11 cellular contexts compared by ENCODE assay signal in genomic region chr17:49358638-49359247, GRCh38. TPM values are rescaled to one million over a fixed set of nuclear protein-coding genes. Genes with fewer than 3 reads are reported as not detected.
DNase-seq lines count a peak whose midpoint lies in the region; ATAC-seq lines count a peak whose summit lies in the region.
"Had no signal": no experiment of that assay in that cellular context is flagged by ENCODE, and none has a peak within 500 bp of the region (broad histone marks: within the 10 kb centered on the region; RNA-seq: fewer than 3 reads in every experiment).

No MANE protein-coding gene starts in this region.

- H3K27ac ChIP-seq in CD4-positive, alpha-beta memory T cell (ENCODE audit: low read depth, low read length) = peak overlapping the region; percentile 66
- peak overlapping the region; percentile 89 for H3K27ac ChIP-seq in muscle layer of colon (ENCODE audit: low read depth, low read length)

- H3K36me3 Mint-ChIP-seq in CD4-positive, alpha-beta memory T cell = peaks cover 0 to 10% of the 10 kb centered on the region in 2 donors
- peaks cover 3% of the 10 kb centered on the region for H3K36me3 Mint-ChIP-seq in activated CD4-positive, alpha-beta memory T cell treated with anti-CD3 and anti-CD28 coated beads for 36 hours

- H3K36me3 ChIP-seq in CD4-positive, alpha-beta memory T cell (ENCODE audit: insufficient read depth, low read length) = no peaks in the 10 kb centered on the region
- H3K36me3 ChIP-seq in muscle layer of colon (ENCODE audit: insufficient read depth, low read length) = no peaks in the 10 kb centered on the region

- peak in 4 of 5 donors; percentile 25 to 37 (median 30) for DNase-seq in CD4-positive, alpha-beta memory T cell
- DNase-seq in activated CD4-positive, alpha-beta memory T cell treated with anti-CD3 and anti-CD28 coated beads for 36 hours = peak; percentile 39
- DNase-seq in NCI-H1694 (lab: John Stamatoyannopoulos, UW) = no peak
- DNase-seq in NCI-H774 (lab: John Stamatoyannopoulos, UW) = no peak
- DNase-seq: H7, NCI-H1092, T1000 had no signal

- no peaks in the 10 kb centered on the region for H3K27me3 Mint-ChIP-seq in CD4-positive, alpha-beta memory T cell
- no peaks in the 10 kb centered on the region for H3K27me3 Mint-ChIP-seq in activated CD4-positive, alpha-beta memory T cell treated with anti-CD3 and anti-CD28 coated beads for 36 hours

- peak overlapping the region; percentile 45 for H3K9ac ChIP-seq in muscle layer of colon (ENCODE audit: low read length)

- no peaks in the 10 kb centered on the region for H3K9me3 ChIP-seq in CD4-positive, alpha-beta memory T cell (ENCODE audit: control insufficient read depth in 1 of 2, low read length in 2 of 2)
- no peaks in the 10 kb centered on the region for H3K9me3 ChIP-seq in muscle layer of colon (ENCODE audit: low read length)

- ATAC-seq in GM21723 (IDR thresholded peaks at IDR 0.05; ENCODE audit: unreplicated experiment) (peak; percentile 32), GM21423 (IDR thresholded peaks at IDR 0.05; ENCODE audit: unreplicated experiment) (no peak), HG02970 (IDR thresholded peaks at IDR 0.05; ENCODE audit: low FRiP score, unreplicated experiment) (no peak)

- peak overlapping the region; percentile 59 to 95 (median 91) for H3K4me3 Mint-ChIP-seq in CD4-positive, alpha-beta memory T cell
- peak overlapping the region; percentile 50 for H3K4me3 Mint-ChIP-seq in activated CD4-positive, alpha-beta memory T cell treated with anti-CD3 and anti-CD28 coated beads for 36 hours

- no peaks in the 10 kb centered on the region for H3K27me3 ChIP-seq in CD4-positive, alpha-beta memory T cell (ENCODE audit: insufficient read depth, low read length)
- no peaks in the 10 kb centered on the region for H3K27me3 ChIP-seq in muscle layer of colon (ENCODE audit: control insufficient read depth in 1 of 2, insufficient read depth in 2 of 2, low read length in 2 of 2)

- peaks cover 72% of the 10 kb centered on the region for H3K4me1 ChIP-seq in CD4-positive, alpha-beta memory T cell (ENCODE audit: insufficient read depth, low read length)
- peaks cover 32% of the 10 kb centered on the region for H3K4me1 ChIP-seq in muscle layer of colon (ENCODE audit: insufficient read depth, low read length)

- H3K9me3 Mint-ChIP-seq in CD4-positive, alpha-beta memory T cell = no peaks in the 10 kb centered on the region
- H3K9me3 Mint-ChIP-seq in activated CD4-positive, alpha-beta memory T cell treated with anti-CD3 and anti-CD28 coated beads for 36 hours = no peaks in the 10 kb centered on the region

- CTCF ChIA-PET in CD4-positive, alpha-beta memory T cell (lab: Charles Lee; ENCODE audit: partially characterized antibody) = interaction anchor here (0.8 to 8.4 kb wide), 8 partner anchors 10 to 42 kb away, joined by 3 to 59 read pairs (median 7); no protein-coding TSS in a partner anchor
- CTCF ChIA-PET in activated CD4-positive, alpha-beta memory T cell treated with anti-CD3 and anti-CD28 coated beads for 36 hours (lab: Charles Lee) = interaction anchor here (0.8 to 4.0 kb wide), 12 partner anchors 10 to 326 kb away, joined by 3 to 27 read pairs (median 4); no protein-coding TSS in a partner anchor

- H3K4me3 ChIP-seq in CD4-positive, alpha-beta memory T cell (ENCODE audit: low read length in 2 of 2) = peak overlapping the region in 1 of 2 donors; percentile 9
- no peak overlapping the region for H3K4me3 ChIP-seq in muscle layer of colon (ENCODE audit: low read depth in 1 of 2, low read length in 2 of 2)

- POLR2A ChIA-PET in CD4-positive, alpha-beta memory T cell (lab: Charles Lee; ENCODE audit: partially characterized antibody) = interaction anchor here (1.0 to 8.1 kb wide), 7 partner anchors 9 to 167 kb away, joined by 5 to 197 read pairs (median 22); partner anchors contain the start of gene PHB1
- POLR2A ChIA-PET in activated CD4-positive, alpha-beta memory T cell treated with anti-CD3 and anti-CD28 coated beads for 36 hours (lab: Charles Lee) = interaction anchor here (0.9 to 5.1 kb wide), 2 partner anchors 16 to 43 kb away, joined by 3 to 26 read pairs; no protein-coding TSS in a partner anchor

- H3K27ac Mint-ChIP-seq in CD4-positive, alpha-beta memory T cell = peak overlapping the region; percentile 79 to 97 (median 91)
- H3K27ac Mint-ChIP-seq in activated CD4-positive, alpha-beta memory T cell treated with anti-CD3 and anti-CD28 coated beads for 36 hours = peak overlapping the region; percentile 59

- intact Hi-C loops in CD4-positive, alpha-beta memory T cell (cut with micrococcal nuclease) = no loop called here
- intact Hi-C loops in activated CD4-positive, alpha-beta memory T cell treated with anti-CD3 and anti-CD28 coated beads for 36 hours (cut with micrococcal nuclease) = loop anchor here (1.0 kb wide), 1 partner anchor 15 kb away; no protein-coding TSS in a partner anchor

- H3K4me1 Mint-ChIP-seq in CD4-positive, alpha-beta memory T cell = peaks cover 38 to 66% (median 52%) of the 10 kb centered on the region in 4 donors
- H3K4me1 Mint-ChIP-seq in activated CD4-positive, alpha-beta memory T cell treated with anti-CD3 and anti-CD28 coated beads for 36 hours (ENCODE audit: low read depth) = peaks cover 47% of the 10 kb centered on the region

RNA-seq across cellular contexts. Expression of gene ZNF652, which starts 3.3 kb away (rescaled TPM):
- 10 to 100 TPM; 64.2 to 68.6 TPM for total RNA-seq in CD4-positive, alpha-beta memory T cell
- polyA plus RNA-seq in CD4-positive, alpha-beta memory T cell = 10 to 100 TPM; 13.1 to 28.4 TPM
- 1 to 10 TPM; 5.7 to 7.2 TPM for total RNA-seq in activated CD4-positive, alpha-beta memory T cell treated with anti-CD3 and anti-CD28 coated beads for 36 hours

RNA-seq across cellular contexts. Expression of gene PHB1, which starts 55.9 kb away (rescaled TPM):
- total RNA-seq in CD4-positive, alpha-beta memory T cell = 10 to 100 TPM; 62.0 to 64.2 TPM
- 100 to 1,000 TPM; 153 to 202 TPM for polyA plus RNA-seq in CD4-positive, alpha-beta memory T cell
- 100 to 1,000 TPM; 280 to 295 TPM for total RNA-seq in activated CD4-positive, alpha-beta memory T cell treated with anti-CD3 and anti-CD28 coated beads for 36 hours

Comparison
In these comparisons a context has a peak if more than half of its experiments do, and no peak if none do; other contexts are left out.
1. DNase-seq: peak in CD4-positive, alpha-beta memory T cell (4 of 5) and activated CD4-positive, alpha-beta memory T cell treated with anti-CD3 and anti-CD28 coated beads for 36 hours (single experiment); none in NCI-H1694 (single experiment) and NCI-H774 (single experiment).
2. RNA of gene ZNF652, which starts 3.3 kb away (total RNA-seq): 64.2 to 68.6 TPM in CD4-positive, alpha-beta memory T cell; 5.7 to 7.2 TPM in activated CD4-positive, alpha-beta memory T cell treated with anti-CD3 and anti-CD28 coated beads for 36 hours; every median in the first group is over 4 times any median in the second.
3. RNA of gene PHB1, which starts 55.9 kb away (total RNA-seq): 280 to 295 TPM in activated CD4-positive, alpha-beta memory T cell treated with anti-CD3 and anti-CD28 coated beads for 36 hours; 62.0 to 64.2 TPM in CD4-positive, alpha-beta memory T cell; every median in the first group is over 4 times any median in the second.